ENCODE assay signal across 8 cellular contexts in the genomic region with DNA sequence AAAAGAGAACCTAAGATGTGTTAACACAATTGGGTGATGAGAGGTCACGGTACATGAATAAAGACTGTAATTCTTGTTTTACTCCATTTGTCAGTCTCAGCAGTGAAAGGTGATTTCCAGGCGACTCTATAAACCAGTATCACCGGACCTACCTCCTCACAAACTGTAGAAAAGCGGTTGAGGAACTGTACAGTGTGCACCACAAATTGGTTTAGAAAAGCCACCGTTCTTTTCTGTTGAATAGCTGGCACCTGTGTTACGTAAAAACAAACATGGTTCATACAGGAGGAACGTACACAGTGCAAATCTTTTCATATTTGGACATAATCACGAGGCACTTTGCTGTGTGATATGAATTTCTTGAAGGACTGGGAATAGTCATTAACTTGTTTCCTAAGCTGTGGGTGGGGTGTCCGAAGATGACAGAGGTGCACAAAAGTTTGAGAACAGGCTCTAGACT. TPM values are rescaled to one million over a fixed set of nuclear protein-coding genes. Genes with fewer than 3 reads are reported as not detected.
A peak's percentile ranks its signal among the peaks of the same experiment; 100 is the strongest.
DNase-seq lines count a peak whose midpoint lies in the region; ATAC-seq and TF ChIP-seq lines count a peak whose summit lies in the region.

No MANE protein-coding gene starts in this region.

- intact Hi-C loops in body of pancreas (cut with DNase I) = no loop called here

- TF ChIP-seq POLR2A in body of pancreas (IDR thresholded peaks at IDR 0.05) = no peak

- no peaks in the 10 kb centered on the region for H3K79me2 ChIP-seq in KMS-11 (ENCODE audit: insufficient read depth, low read depth)

- H3K27me3 ChIP-seq in GM06990 (replicated peaks; ENCODE audit: control insufficient read depth, insufficient read depth, low read length) = no peaks in the 10 kb centered on the region
- H3K27me3 ChIP-seq in KMS-11 (ENCODE audit: insufficient read depth, low read depth) = no peaks in the 10 kb centered on the region
- no peaks in the 10 kb centered on the region for H3K27me3 ChIP-seq in body of pancreas
- no peaks in the 10 kb centered on the region for H3K27me3 ChIP-seq in layer of hippocampus (ENCODE audit: control insufficient read depth, insufficient read depth, low read length)

- 7 to 18% methylated on average over 9 of the region's 9 CpGs for WGBS in body of pancreas, 2 donors

- H3K9me3 ChIP-seq in body of pancreas = no peaks in the 10 kb centered on the region

- peak overlapping the region; percentile 93 for H2AFZ ChIP-seq in KMS-11 (ENCODE audit: low read depth)

- H3K4me3 ChIP-seq in GM06990 (replicated peaks; ENCODE audit: low read depth, low read length) = peak overlapping the region; percentile 84
- H3K4me3 ChIP-seq in KMS-11 (IDR thresholded peaks at IDR 0.05; ENCODE audit: insufficient read depth, low read depth, low read length) = no peak overlapping the region
- H3K4me3 ChIP-seq in body of pancreas = peak overlapping the region; percentile 59 to 88

- H3K36me3 ChIP-seq in GM06990 (ENCODE audit: control insufficient read depth, insufficient read depth, low read length) = no peaks in the 10 kb centered on the region
- H3K36me3 ChIP-seq in KMS-11 (ENCODE audit: insufficient read depth) = no peaks in the 10 kb centered on the region
- H3K36me3 ChIP-seq in body of pancreas (replicated peaks in 1 of 2; ENCODE audit: insufficient read depth in 1 of 2, low read depth in 2 of 2) = no peaks in the 10 kb centered on the region

- peak; percentile 33 for ATAC-seq in GM21529 (IDR thresholded peaks at IDR 0.05; ENCODE audit: unreplicated experiment)
- peak; percentile 13 for ATAC-seq in body of pancreas

- peak; percentile 44 for DNase-seq in GM06990 (ENCODE audit: extremely low read depth, insufficient read length)
- no peak for DNase-seq in body of pancreas
- no peak for DNase-seq in substantia nigra (lab: John Stamatoyannopoulos, UW)
- DNase-seq in cerebellar nuclear complex (lab: John Stamatoyannopoulos, UW) = no peak
- no peak for DNase-seq in NCI-H524 treated with DMSO at 0.1 percent for 48 hours (lab: John Stamatoyannopoulos, UW)

- peaks cover 8% of the 10 kb centered on the region for H3K4me1 ChIP-seq in KMS-11 (ENCODE audit: low read depth, poor library complexity, severe bottlenecking)
- H3K4me1 ChIP-seq in body of pancreas = no peaks in the 10 kb centered on the region

- peak overlapping the region; percentile 82 for H3K4me2 ChIP-seq in KMS-11

- H3K9ac ChIP-seq in KMS-11 = peak overlapping the region; percentile 72

- no peak for TF ChIP-seq CTCF in GM06990 (IDR thresholded peaks at IDR 0.05; ENCODE audit: insufficient read depth, low read length, poor library complexity, severe bottlenecking)
- TF ChIP-seq CTCF in KMS-11 (conservative IDR thresholded peaks at IDR 0.05; ENCODE audit: low read depth, low read length) = no peak
- no peak for TF ChIP-seq CTCF in body of pancreas (IDR thresholded peaks at IDR 0.05)

- peak overlapping the region; percentile 71 for H3K27ac ChIP-seq in KMS-11
- H3K27ac ChIP-seq in body of pancreas = peak overlapping the region in 3 of 4 donors; percentile 70 to 79 (median 78)
- peak overlapping the region; percentile 81 for H3K27ac ChIP-seq in layer of hippocampus (ENCODE audit: low read depth, low read length)
- H3K27ac ChIP-seq in substantia nigra (ENCODE audit: low read depth, low read length, poor library complexity, severe bottlenecking) = peak overlapping the region; percentile 84

- H4K20me1 ChIP-seq in KMS-11 (ENCODE audit: insufficient read depth) = no peaks in the 10 kb centered on the region

RNA-seq across cellular contexts. Expression of a gene that starts 0.7 kb away (rescaled TPM):
- 10 to 100 TPM; 18.5 to 32.7 TPM for total RNA-seq in body of pancreas

RNA-seq across cellular contexts. Expression of a gene that starts 58.8 kb away (rescaled TPM):
- total RNA-seq in body of pancreas = 10 to 100 TPM; 12.2 TPM

RNA-seq across cellular contexts. Expression of a gene that starts 58.9 kb away (rescaled TPM):
- under 1 TPM in 1 of 2 donors, not detected in 1; 0.52 TPM for total RNA-seq in body of pancreas
